24 cellular contexts compared by ENCODE assay signal in the genomic region with DNA sequence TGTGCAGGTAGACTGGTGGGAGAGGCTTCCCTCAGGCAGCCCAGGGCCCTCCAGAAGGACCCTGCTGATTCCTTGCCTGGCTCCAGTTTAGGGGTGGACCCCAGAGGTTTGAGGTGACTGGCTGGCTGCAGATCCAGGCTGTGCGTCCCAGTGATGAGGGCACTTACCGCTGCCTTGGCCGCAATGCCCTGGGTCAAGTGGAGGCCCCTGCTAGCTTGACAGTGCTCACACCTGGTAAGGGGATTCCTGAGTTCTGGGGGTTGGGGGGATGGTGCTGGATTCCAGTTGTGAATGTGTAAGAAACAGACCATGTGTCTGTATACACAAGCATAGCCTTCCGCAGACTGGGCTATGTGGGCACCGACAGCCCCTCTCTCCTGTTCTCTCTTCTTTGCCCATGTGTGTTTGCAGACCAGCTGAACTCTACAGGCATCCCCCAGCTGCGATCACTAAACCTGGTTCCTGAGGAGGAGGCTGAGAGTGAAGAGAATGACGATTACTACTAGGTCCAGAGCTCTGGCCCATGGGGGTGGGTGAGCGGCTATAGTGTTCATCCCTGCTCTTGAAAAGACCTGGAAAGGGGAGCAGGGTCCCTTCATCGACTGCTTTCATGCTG. TPM values are rescaled to one million over a fixed set of nuclear protein-coding genes. Genes with fewer than 3 reads are reported as not detected.
DNase-seq lines count a peak whose midpoint lies in the region; ATAC-seq and TF ChIP-seq lines count a peak whose summit lies in the region.
"Had no signal": no experiment of that assay in that cellular context is flagged by ENCODE, and none has a peak within 500 bp of the region (broad histone marks: within the 10 kb centered on the region; RNA-seq: fewer than 3 reads in every experiment).

No MANE protein-coding gene starts in this region.

- TF ChIP-seq POLR2A in gastroesophageal sphincter (IDR thresholded peaks at IDR 0.05), result no peak

- peaks cover 10% of the 10 kb centered on the region for H3K79me2 ChIP-seq in MM.1S (ENCODE audit: low read length)
- H3K79me2 ChIP-seq in hepatocyte, result peaks cover 10% of the 10 kb centered on the region
- no peaks in the 10 kb centered on the region for H3K79me2 ChIP-seq in H9 (ENCODE audit: insufficient read depth, low read length)

- H3K4me2 ChIP-seq in MM.1S (ENCODE audit: low read depth, low read length) (no peak overlapping the region), hepatocyte (no peak overlapping the region), H9 (ENCODE audit: insufficient read depth, insufficient read length, low read length) (no peak overlapping the region)

- H3K9me3 ChIP-seq in left ventricle myocardium inferior (replicated peaks), result no peaks in the 10 kb centered on the region
- H3K9me3 ChIP-seq in MM.1S (replicated peaks; ENCODE audit: insufficient read depth, low read length), result no peaks in the 10 kb centered on the region
- H3K9me3 ChIP-seq in hepatocyte (ENCODE audit: low read depth), result no peaks in the 10 kb centered on the region
- H3K9me3 ChIP-seq in H9 (ENCODE audit: control insufficient read depth, low read depth, low read length), result no peaks in the 10 kb centered on the region
- no peaks in the 10 kb centered on the region for H3K9me3 ChIP-seq in gastroesophageal sphincter
- H3K9me3 ChIP-seq: ascending aorta, lower lobe of right lung, upper lobe of right lung had no signal

- no peak overlapping the region; a peak in 1 of 5 replicates for H3K4me3 Mint-ChIP-seq in H9

- H4K91ac ChIP-seq in H9 (ENCODE audit: insufficient read length, low read depth, low read length), result no peak overlapping the region

- peaks cover 28 to 38% of the 10 kb centered on the region in 2 experiments for H3K4me1 Mint-ChIP-seq in H9

- no peaks in the 10 kb centered on the region; a peak in 1 of 7 replicates for H3K36me3 Mint-ChIP-seq in H9 (ENCODE audit: insufficient read depth in 1 of 3, low read depth in 3 of 3)
- H3K36me3 Mint-ChIP-seq: activated naive CD4-positive, alpha-beta T cell treated with anti-CD3 and anti-CD28 coated beads, Interleukin-2, amount 50 U/mL, for 24 hours; T-cell had no signal

- no peak overlapping the region for H2AK5ac ChIP-seq in H9 (ENCODE audit: insufficient read length, low read length)

- intact Hi-C loops in left ventricle myocardium inferior (cut with micrococcal nuclease), result no loop called here
- intact Hi-C loops in left ventricle myocardium superior (cut with micrococcal nuclease), result no loop called here

- no peaks in the 10 kb centered on the region for H3K79me1 ChIP-seq in H9 (ENCODE audit: insufficient read depth, low read depth, low read length, poor library complexity, severe bottlenecking)

- H3K14ac ChIP-seq in H9 (ENCODE audit: insufficient read depth, low read length), result no peak overlapping the region

- no peak overlapping the region for H3K56ac ChIP-seq in H9 (ENCODE audit: insufficient read length, low read depth, low read length)

- no peak overlapping the region for H3K27ac Mint-ChIP-seq in H9
- H3K27ac Mint-ChIP-seq: activated naive CD4-positive, alpha-beta T cell treated with anti-CD3 and anti-CD28 coated beads, Interleukin-2, amount 50 U/mL, for 24 hours; activated T-cell treated with anti-CD3 and anti-CD28 coated beads, Interleukin-2, amount 50 U/mL, for 72 hours had no signal

- no peaks in the 10 kb centered on the region; a peak in 1 of 5 replicates for H3K9me3 Mint-ChIP-seq in H9
- H3K9me3 Mint-ChIP-seq: activated naive CD4-positive, alpha-beta T cell treated with anti-CD3 and anti-CD28 coated beads, Interleukin-2, amount 50 U/mL, for 24 hours; activated T-cell treated with anti-CD3 and anti-CD28 coated beads, Interleukin-2, amount 50 U/mL, for 72 hours; T-cell had no signal

- peaks cover 22% of the 10 kb centered on the region; the same call in 1 of the 2 replicates for H3F3A ChIP-seq in MM.1S (ENCODE audit: insufficient read depth, low read length)

- DNase-seq in left ventricle myocardium inferior, result no peak
- DNase-seq in left ventricle myocardium superior, result no peak
- DNase-seq in MM.1S, result peak; percentile 2
- DNase-seq in hepatocyte (ENCODE audit: low spot score), result no peak
- DNase-seq in H9, result no peak
- no peak for DNase-seq in stimulated activated CD4-positive, alpha-beta T cell treated with anti-CD3 and anti-CD28 coated beads, Interleukin-2, amount 100 ng/mL, for 24 hours
- DNase-seq in stimulated activated CD4-positive, alpha-beta T cell treated with anti-CD3 and anti-CD28 coated beads, Interleukin-4, amount 100 ng/mL, for 4 hours, result no peak
- DNase-seq: activated CD4-positive, alpha-beta T cell treated with anti-CD3 and anti-CD28 coated beads for 4 hours; activated T-cell treated with anti-CD3 and anti-CD28 coated beads, Interleukin-2, amount 50 U/mL, for 72 hours; DMS153; effector CD8-positive, alpha-beta T cell; foreskin keratinocyte; H7; lower lobe of right lung; NCI-H1694 treated with DMSO at 0.1 percent for 48 hours; occipital lobe; right cardiac atrium; SIG-M5; T-cell; upper lobe of right lung had no signal

- no peak overlapping the region for H3K4ac ChIP-seq in H9 (ENCODE audit: low read depth, low read length)

- H3K27me3 ChIP-seq in left ventricle myocardium inferior (ENCODE audit: low read depth) (peaks cover 40% of the 10 kb centered on the region), MM.1S (replicated peaks; ENCODE audit: insufficient read depth, low read length) (no peaks in the 10 kb centered on the region), hepatocyte (no peaks in the 10 kb centered on the region), H9 (ENCODE audit: insufficient read depth, low read length) (peaks cover 45% of the 10 kb centered on the region), gastroesophageal sphincter (peaks cover 59% of the 10 kb centered on the region)
- H3K27me3 ChIP-seq: ascending aorta, upper lobe of right lung had no signal

- H2BK20ac ChIP-seq in H9 (ENCODE audit: low read depth, low read length, poor library complexity, severe bottlenecking), result no peak overlapping the region

- no peak overlapping the region for H3K23ac ChIP-seq in H9 (ENCODE audit: insufficient read length, low read depth, low read length)

- no peak overlapping the region for H2BK15ac ChIP-seq in H9 (ENCODE audit: low read depth, low read length)

- ATAC-seq in left ventricle myocardium superior (no peak), gastroesophageal sphincter (no peak)
- ATAC-seq: activated T-cell treated with anti-CD3 and anti-CD28 coated beads, Interleukin-2, amount 50 U/mL, for 72 hours; foreskin keratinocyte; K562; lower lobe of right lung; right cardiac atrium; T-cell; upper lobe of right lung had no signal

- H3K9me2 ChIP-seq in MM.1S (replicated peaks; ENCODE audit: insufficient read depth, low read length), result no peaks in the 10 kb centered on the region
- H3K9me2 ChIP-seq in hepatocyte (replicated peaks; ENCODE audit: insufficient read depth), result no peaks in the 10 kb centered on the region

- H3K23me2 ChIP-seq in H9 (ENCODE audit: insufficient read length, low read depth, low read length, poor library complexity, severe bottlenecking), result peaks cover 42% of the 10 kb centered on the region

- H2BK120ac ChIP-seq in H9 (ENCODE audit: low read depth, low read length, poor library complexity, severe bottlenecking), result no peak overlapping the region

- no peak overlapping the region for H3T11ph ChIP-seq in H9 (ENCODE audit: low read length)

- WGBS in hepatocyte (ENCODE audit: low lambda C conversion rate, missing lambda C conversion rate), result 94% methylated on average over 9 of the region's 9 CpGs
- WGBS in H9 (ENCODE audit: extremely low coverage, insufficient read length, low lambda C conversion rate), result no CpG with 5 or more reads among the region's 9 CpGs
- 91% methylated on average over 5 of the region's 9 CpGs; no CpG with 5 or more reads in 1 of the 2 donors for WGBS in gastroesophageal sphincter (ENCODE audit: low coverage in 1 of 2), 2 donors

- no peak overlapping the region for H2BK5ac ChIP-seq in H9 (ENCODE audit: insufficient read length, low read length)

- no peak for TF ChIP-seq EP300 in gastroesophageal sphincter (IDR thresholded peaks at IDR 0.05)

- H3K27me3 Mint-ChIP-seq in H9 (ENCODE audit: low read depth), result peaks cover 64% of the 10 kb centered on the region

- no peak for TF ChIP-seq CTCF in left ventricle myocardium inferior (IDR thresholded peaks at IDR 0.05; ENCODE audit: borderline replicate concordance)
- no peak for TF ChIP-seq CTCF in MM.1S (IDR thresholded peaks at IDR 0.05; ENCODE audit: low read length)
- no peak for TF ChIP-seq CTCF in hepatocyte (IDR thresholded peaks at IDR 0.05; ENCODE audit: poor library complexity)
- no peak for TF ChIP-seq CTCF in H9 (conservative IDR thresholded peaks at IDR 0.05)
- no peak for TF ChIP-seq CTCF in gastroesophageal sphincter (IDR thresholded peaks at IDR 0.05)

- H4K5ac ChIP-seq in H9 (ENCODE audit: insufficient read length, low read depth, low read length), result no peak overlapping the region

- H3K27ac ChIP-seq in left ventricle myocardium inferior (replicated peaks) (peak overlapping the region; percentile 99), MM.1S (ENCODE audit: low read length) (no peak overlapping the region), hepatocyte (peak overlapping the region; percentile 95), H9 (ENCODE audit: insufficient read length, low read depth, low read length) (no peak overlapping the region), gastroesophageal sphincter (no peak overlapping the region)
- H3K27ac ChIP-seq: foreskin keratinocyte had no signal

- H3K4me3 ChIP-seq in left ventricle myocardium inferior, result no peak overlapping the region
- H3K4me3 ChIP-seq in MM.1S (ENCODE audit: low read length), result no peak overlapping the region
- no peak overlapping the region for H3K4me3 ChIP-seq in hepatocyte
- no peak overlapping the region for H3K4me3 ChIP-seq in gastroesophageal sphincter
- H3K4me3 ChIP-seq: K562, lower lobe of right lung, upper lobe of right lung had no signal

- no peak overlapping the region for H3K18ac ChIP-seq in H9 (ENCODE audit: insufficient read length, low read depth, low read length)

- H2AFZ ChIP-seq in MM.1S (ENCODE audit: low read length) (no peak overlapping the region), hepatocyte (no peak overlapping the region), H9 (ENCODE audit: low read length) (no peak overlapping the region)

- H4K20me1 ChIP-seq in MM.1S (ENCODE audit: insufficient read depth, low read length) (no peaks in the 10 kb centered on the region), hepatocyte (ENCODE audit: insufficient read depth, poor library complexity, severe bottlenecking) (no peaks in the 10 kb centered on the region), H9 (ENCODE audit: control insufficient read depth, insufficient read depth, insufficient read length) (no peaks in the 10 kb centered on the region)

- no peak overlapping the region for H4K8ac ChIP-seq in H9 (replicated peaks; ENCODE audit: insufficient read length, low read depth, low read length)

- H3K36me3 ChIP-seq in left ventricle myocardium inferior, result no peaks in the 10 kb centered on the region
- no peaks in the 10 kb centered on the region for H3K36me3 ChIP-seq in MM.1S (replicated peaks; ENCODE audit: insufficient read depth, low read length)
- H3K36me3 ChIP-seq in hepatocyte (replicated peaks; ENCODE audit: insufficient read depth, low read depth), result no peaks in the 10 kb centered on the region
- H3K36me3 ChIP-seq in gastroesophageal sphincter, result no peaks in the 10 kb centered on the region
- H3K36me3 ChIP-seq: ascending aorta, lower lobe of right lung, upper lobe of right lung had no signal

- peaks cover 84% of the 10 kb centered on the region for H3K4me1 ChIP-seq in left ventricle myocardium inferior
- peaks cover 22% of the 10 kb centered on the region for H3K4me1 ChIP-seq in MM.1S (ENCODE audit: low read length)
- H3K4me1 ChIP-seq in hepatocyte (ENCODE audit: insufficient read depth), result peaks cover 31% of the 10 kb centered on the region
- H3K4me1 ChIP-seq in H9 (ENCODE audit: insufficient read depth, low read length), result no peaks in the 10 kb centered on the region; the same call in 1 of the 2 replicates
- peaks cover 0 to 71% (median 37%) of the 10 kb centered on the region in 3 donors for H3K4me1 ChIP-seq in gastroesophageal sphincter

- H3K9ac ChIP-seq in MM.1S (ENCODE audit: low read length) (no peak overlapping the region), H9 (ENCODE audit: extremely low read depth, insufficient read length, low read length) (no peak overlapping the region)

- no peak overlapping the region for H2BK12ac ChIP-seq in H9 (ENCODE audit: insufficient read length, low read depth, low read length)

RNA-seq across cellular contexts. Expression of gene KAZALD1, which starts 2.7 kb away (rescaled TPM):
- 5.1 TPM for total RNA-seq in left ventricle myocardium inferior
- total RNA-seq in left ventricle myocardium superior, result 7.8 TPM
- total RNA-seq in hepatocyte, result 31.9 and 34.8 TPM in 2 replicates
- polyA plus RNA-seq in hepatocyte, result 18.2 and 19.5 TPM in 2 replicates
- total RNA-seq in H9 (2021), result 2.9 and 3.6 TPM in 2 replicates
- total RNA-seq in gastroesophageal sphincter, result 10 to 100 TPM in 1 of 4 donors, 1 to 10 TPM in 2, under 1 TPM in 1; 0.45 to 12.5 (median 2.2) TPM

RNA-seq across cellular contexts. Expression of gene SFXN3, which starts 33.5 kb away (rescaled TPM):
- 13.4 TPM for total RNA-seq in left ventricle myocardium inferior
- 11.0 TPM for total RNA-seq in left ventricle myocardium superior
- 92.4 and 102 TPM in 2 replicates for total RNA-seq in hepatocyte
- 93.6 and 126 TPM in 2 replicates for polyA plus RNA-seq in hepatocyte
- total RNA-seq in H9 (2021), result 2.8 and 3.4 TPM in 2 replicates
- 10 to 100 TPM; 47.5 to 84.2 (median 66.0) TPM for total RNA-seq in gastroesophageal sphincter

RNA-seq across cellular contexts. Expression of gene PDZD7, which starts 33.6 kb away (rescaled TPM):
- 0.27 TPM for total RNA-seq in left ventricle myocardium inferior
- total RNA-seq in left ventricle myocardium superior, result 0.17 TPM
- total RNA-seq in hepatocyte, result 2.5 and 6.0 TPM in 2 replicates
- polyA plus RNA-seq in hepatocyte, result 8.4 and 10.5 TPM in 2 replicates
- total RNA-seq in H9 (2021), result 1.7 and 2.0 TPM in 2 replicates
- total RNA-seq in gastroesophageal sphincter, result under 1 TPM in 3 of 4 donors, not detected in 1; 0.31 to 0.54 (median 0.39) TPM

Comparison
In these comparisons a context has a peak if more than half of its experiments do, and no peak if none do; other contexts are left out.
1. H3K27ac ChIP-seq: peak in left ventricle myocardium inferior (single experiment) and hepatocyte (single experiment); none in MM.1S (single experiment), H9 (single experiment) and gastroesophageal sphincter (0 of 4).